25 cellular contexts compared by ENCODE assay signal in genomic region chr6:154580397-154581135, GRCh38.
DNase-seq lines count a peak whose midpoint lies in the region; ATAC-seq, FAIRE-seq and TF ChIP-seq lines count a peak whose summit lies in the region.
"Had no signal": no experiment of that assay in that cellular context is flagged by ENCODE, and none has a peak within 500 bp of the region (broad histone marks: within the 10 kb centered on the region; RNA-seq: fewer than 3 reads in every experiment).

No MANE protein-coding gene starts in this region.

- DNase-seq in ELF-1 (ENCODE audit: low read depth, low spot score) (peak; percentile 47), mammary epithelial cell (peak; percentile 69), keratinocyte (ENCODE audit: low read depth, low spot score) (no peak), caudate nucleus (lab: John Stamatoyannopoulos, UW) (no peak)
- peak; percentile 5 for DNase-seq in Jurkat, Clone E6-1 (ENCODE audit: low read depth, low spot score)
- no peak for DNase-seq in NK-92 treated with Interleukin-12 subunit alpha and Interleukin-12 subunit beta, amount 100 ng/mL, for 24 hours (lab: John Stamatoyannopoulos, UW)
- DNase-seq: C1 segment of cervical spinal cord; CD4-positive, alpha-beta memory T cell; COR-L47; DMS79; EL; GF-D8; MV-4-11; NCI-H1105 treated with DMSO at 0.1 percent for 48 hours; NCI-H146; NCI-H1930; NCI-H2107; NCI-H524; NCI-H774; PC-3; SK-N-SH had no signal

- no peaks in the 10 kb centered on the region for H3K36me3 ChIP-seq in mammary epithelial cell (ENCODE audit: insufficient read depth, low read length)
- H3K36me3 ChIP-seq in keratinocyte (ENCODE audit: control insufficient read depth in 2 of 2, extremely low read depth in 1 of 2, insufficient read depth in 2 of 2, low read length in 2 of 2), result no peaks in the 10 kb centered on the region

- CTCF ChIA-PET in mammary epithelial cell (lab: Charles Lee; ENCODE audit: low non-redundant PET), result no interaction called here

- H4K20me1 ChIP-seq in mammary epithelial cell (ENCODE audit: insufficient read depth, low read length), result no peaks in the 10 kb centered on the region
- H4K20me1 ChIP-seq in keratinocyte (ENCODE audit: control insufficient read depth, extremely low read depth, insufficient read depth, low read length), result no peaks in the 10 kb centered on the region

- no peak for TF ChIP-seq CTCF in mammary epithelial cell (conservative IDR thresholded peaks at IDR 0.05 in 1 of 2, IDR thresholded peaks at IDR 0.05 in 1 of 2; ENCODE audit: extremely low read depth in 1 of 2, insufficient read depth in 1 of 2, low read depth in 1 of 2, low read length in 2 of 2)
- no peak for TF ChIP-seq CTCF in keratinocyte (optimal IDR thresholded peaks at IDR 0.05 in 1 of 3, IDR thresholded peaks at IDR 0.05 in 1 of 3, conservative IDR thresholded peaks at IDR 0.05 in 1 of 3; ENCODE audit: extremely low read depth in 1 of 3, insufficient read depth in 2 of 3, low read length in 3 of 3)

- no TSS peak for BruUV-seq in mammary epithelial cell (replicated peaks; lab: Mats Ljungman, UMichigan)

- peaks cover 30% of the 10 kb centered on the region for H3K4me1 ChIP-seq in mammary epithelial cell (ENCODE audit: insufficient read depth, low read length)
- H3K4me1 ChIP-seq in keratinocyte (ENCODE audit: control insufficient read depth, extremely low read depth, insufficient read depth, low read length), result peaks cover 14% of the 10 kb centered on the region

- no peaks in the 10 kb centered on the region for H3K9me1 ChIP-seq in keratinocyte (ENCODE audit: control insufficient read depth, extremely low read depth, insufficient read depth, low read length)

- no peak overlapping the region for H3K27ac ChIP-seq in mammary epithelial cell (ENCODE audit: insufficient read depth, low read depth, low read length)
- no peak overlapping the region for H3K27ac ChIP-seq in keratinocyte (ENCODE audit: control insufficient read depth, insufficient read depth, low read length)
- no peak overlapping the region for H3K27ac ChIP-seq in caudate nucleus (ENCODE audit: low read depth, low read length)
- H3K27ac ChIP-seq: KMS-11 had no signal

- FAIRE-seq in keratinocyte (lab: Jason Lieb, UNC), result peak; percentile 73
- FAIRE-seq: GM12891, H54 had no signal

- no peak for ATAC-seq in GM19324 (IDR thresholded peaks at IDR 0.05; ENCODE audit: low FRiP score, unreplicated experiment)
- ATAC-seq: PC-3 had no signal

- no peak overlapping the region for H3K9ac ChIP-seq in mammary epithelial cell (ENCODE audit: insufficient read depth, low read length)
- H3K9ac ChIP-seq in keratinocyte (ENCODE audit: control insufficient read depth, extremely low read depth, insufficient read depth, low read length), result no peak overlapping the region
- H3K9ac ChIP-seq: KMS-11, SK-N-SH had no signal

- dilution Hi-C loops in mammary epithelial cell (cut with HindIII; ENCODE audit: low sequenced_read_pairs), result no loop called here
- dilution Hi-C loops in keratinocyte (cut with MboI; ENCODE audit: extremely low pct_ligation_motif_present, low sequenced_read_pairs), result no loop called here

- H2AFZ ChIP-seq in mammary epithelial cell (ENCODE audit: low read depth, low read length) (no peak overlapping the region), keratinocyte (ENCODE audit: control insufficient read depth, low read length) (no peak overlapping the region)

- H3K9me3 ChIP-seq in mammary epithelial cell (replicated peaks; ENCODE audit: insufficient read depth, low read length) (no peaks in the 10 kb centered on the region), keratinocyte (ENCODE audit: control insufficient read depth, low read depth, low read length) (no peaks in the 10 kb centered on the region)
- H3K9me3 ChIP-seq: SK-N-SH had no signal

- no peak overlapping the region for H3K4me3 ChIP-seq in Jurkat, Clone E6-1 (ENCODE audit: low read length)
- H3K4me3 ChIP-seq in mammary epithelial cell (replicated peaks in 1 of 3; ENCODE audit: insufficient read depth in 1 of 3, low read depth in 2 of 3, low read length in 3 of 3), result no peak overlapping the region
- H3K4me3 ChIP-seq in keratinocyte (ENCODE audit: control insufficient read depth in 2 of 3, extremely low read depth in 1 of 3, insufficient read depth in 2 of 3, low read depth in 1 of 3, low read length in 3 of 3), result no peak overlapping the region

- intact Hi-C loops in mammary epithelial cell (cut with micrococcal nuclease), result no loop called here

- H3K79me2 ChIP-seq in mammary epithelial cell (ENCODE audit: insufficient read depth, low read length) (no peaks in the 10 kb centered on the region), keratinocyte (ENCODE audit: control insufficient read depth, insufficient read depth, low read length) (no peaks in the 10 kb centered on the region)

- H3K4me2 ChIP-seq in mammary epithelial cell (ENCODE audit: insufficient read depth, low read depth, low read length) (peak overlapping the region; percentile 42), keratinocyte (ENCODE audit: control insufficient read depth, extremely low read depth, insufficient read depth, low read depth, low read length) (no peak overlapping the region)
- H3K4me2 ChIP-seq: KMS-11, SK-N-SH had no signal

- in situ Hi-C loops in mammary epithelial cell (cut with MboI; ENCODE audit: low sequenced_read_pairs in 2 of 2), result no loop called here

- no peaks in the 10 kb centered on the region for H3K27me3 ChIP-seq in mammary epithelial cell (ENCODE audit: insufficient read depth, low read length)
- no peaks in the 10 kb centered on the region for H3K27me3 ChIP-seq in keratinocyte (ENCODE audit: control insufficient read depth, extremely low read depth, insufficient read depth, low read length)

Comparison
In these comparisons a context has a peak if more than half of its experiments do, and no peak if none do; other contexts are left out.
1. DNase-seq: peak in ELF-1 (single experiment), Jurkat, Clone E6-1 (single experiment) and mammary epithelial cell (single experiment); none in keratinocyte (single experiment), NK-92 treated with Interleukin-12 subunit alpha and Interleukin-12 subunit beta, amount 100 ng/mL, for 24 hours (single experiment) and caudate nucleus (0 of 61).